Comparison of ENCODE assay signal across 17 cellular contexts in genomic region chr12:54047160-54047963, GRCh38. TPM values are rescaled to one million over a fixed set of nuclear protein-coding genes. Genes with fewer than 3 reads are reported as not detected.
DNase-seq lines count a peak whose midpoint lies in the region; ATAC-seq and TF ChIP-seq lines count a peak whose summit lies in the region.
"Had no signal": no experiment of that assay in that cellular context is flagged by ENCODE, and none has a peak within 500 bp of the region (broad histone marks: within the 10 kb centered on the region; RNA-seq: fewer than 3 reads in every experiment).

No MANE protein-coding gene starts in this region.

- WGBS in esophagus, 2 donors, result 21 to 24% methylated on average over 61 of the region's 61 CpGs
- WGBS in mesenchymal stem cell, result 19% methylated on average over 61 of the region's 61 CpGs

- H3K27me3 Mint-ChIP-seq in CD8-positive, alpha-beta memory T cell, result peaks cover 79 to 99% of the 10 kb centered on the region in 2 donors

- no peak overlapping the region for H2BK120ac ChIP-seq in mesenchymal stem cell (ENCODE audit: low read depth, low read length)

- peaks cover 15% of the 10 kb centered on the region for H3K79me2 ChIP-seq in osteoblast (ENCODE audit: insufficient read depth, low read length)

- CTCF ChIA-PET in CD8-positive, alpha-beta memory T cell (lab: Charles Lee), result interaction anchor here (1.2 kb wide), 1 partner anchor 154 kb away, joined by 3 read pairs; no protein-coding TSS in a partner anchor

- no peaks in the 10 kb centered on the region for H3K9me3 ChIP-seq in CD8-positive, alpha-beta memory T cell (ENCODE audit: low read length)
- H3K9me3 ChIP-seq in RWPE2 (ENCODE audit: severe bottlenecking) (no peaks in the 10 kb centered on the region), esophagus (ENCODE audit: control insufficient read depth in 2 of 2, insufficient read depth in 1 of 2, low read depth in 1 of 2, low read length in 1 of 2) (no peaks in the 10 kb centered on the region), osteoblast (ENCODE audit: low read depth, low read length) (no peaks in the 10 kb centered on the region), Peyer's patch (no peaks in the 10 kb centered on the region), mesenchymal stem cell (ENCODE audit: control insufficient read depth, low read length) (no peaks in the 10 kb centered on the region)
- H3K9me3 ChIP-seq: SK-N-SH, uterus had no signal

- H3K27ac Mint-ChIP-seq in CD8-positive, alpha-beta memory T cell, result peak overlapping the region in 1 of 8 donors; percentile 22

- no peak overlapping the region for H4K91ac ChIP-seq in mesenchymal stem cell (ENCODE audit: low read length)

- peaks cover 17 to 52% (median 34%) of the 10 kb centered on the region in 3 donors for H3K4me1 Mint-ChIP-seq in CD8-positive, alpha-beta memory T cell

- H2AK5ac ChIP-seq in mesenchymal stem cell (ENCODE audit: low read length, severe bottlenecking), result no peak overlapping the region

- H4K20me1 ChIP-seq in osteoblast (ENCODE audit: insufficient read depth, low read length), result peaks cover 46% of the 10 kb centered on the region

- H3K9me3 Mint-ChIP-seq in CD8-positive, alpha-beta memory T cell, result peaks cover 0 to 2% (median 0%) of the 10 kb centered on the region in 5 donors

- no peak overlapping the region for H3K23ac ChIP-seq in mesenchymal stem cell (ENCODE audit: low read length in 2 of 2)

- H2BK15ac ChIP-seq in mesenchymal stem cell (ENCODE audit: low read depth, poor library complexity, severe bottlenecking), result no peak overlapping the region

- ATAC-seq in RWPE2 (ENCODE audit: low read depth) (peak; percentile 53), HG03159 (IDR thresholded peaks at IDR 0.05; ENCODE audit: unreplicated experiment) (no peak)
- ATAC-seq: foreskin keratinocyte had no signal

- peaks cover 34% of the 10 kb centered on the region for H3K4me1 ChIP-seq in CD8-positive, alpha-beta memory T cell (ENCODE audit: insufficient read depth, low read length)
- H3K4me1 ChIP-seq in RWPE2 (ENCODE audit: insufficient read depth, poor library complexity, severe bottlenecking) (no peaks in the 10 kb centered on the region), esophagus (ENCODE audit: control insufficient read depth in 2 of 2, insufficient read depth in 2 of 2, low read length in 1 of 2) (peaks cover under 1 to 5% of the 10 kb centered on the region in 2 donors), osteoblast (ENCODE audit: insufficient read depth, low read length) (peaks cover 3% of the 10 kb centered on the region), Peyer's patch (peaks cover 0 to 9% (median under 1%) of the 10 kb centered on the region in 4 donors), mesenchymal stem cell (ENCODE audit: control insufficient read depth, insufficient read depth, low read depth, low read length) (peaks cover 11% of the 10 kb centered on the region)

- no peak overlapping the region for H3K9ac ChIP-seq in mesenchymal stem cell (ENCODE audit: low read length)
- H3K9ac ChIP-seq: SK-N-SH had no signal

- no peaks in the 10 kb centered on the region for H3K36me3 ChIP-seq in CD8-positive, alpha-beta memory T cell (ENCODE audit: insufficient read depth, low read length)
- H3K36me3 ChIP-seq in RWPE2 (ENCODE audit: low read depth) (no peaks in the 10 kb centered on the region), esophagus (ENCODE audit: control insufficient read depth in 2 of 2, insufficient read depth in 2 of 2, low read length in 1 of 2) (no peaks in the 10 kb centered on the region), osteoblast (ENCODE audit: insufficient read depth, low read length) (no peaks in the 10 kb centered on the region), Peyer's patch (no peaks in the 10 kb centered on the region), mesenchymal stem cell (ENCODE audit: control insufficient read depth in 1 of 2, insufficient read depth in 2 of 2, low read depth in 1 of 2, low read length in 2 of 2) (peaks cover 5 to 14% of the 10 kb centered on the region in 2 experiments)
- H3K36me3 ChIP-seq: uterus had no signal

- no peak overlapping the region for H3K4me2 ChIP-seq in osteoblast (ENCODE audit: insufficient read depth, low read length)
- H3K4me2 ChIP-seq in mesenchymal stem cell (ENCODE audit: low read length, poor library complexity, severe bottlenecking), result no peak overlapping the region
- H3K4me2 ChIP-seq: SK-N-SH had no signal

- peaks cover 86% of the 10 kb centered on the region for H3K27me3 ChIP-seq in CD8-positive, alpha-beta memory T cell (ENCODE audit: insufficient read depth, low read length, poor library complexity, severe bottlenecking)
- H3K27me3 ChIP-seq in RWPE2 (ENCODE audit: insufficient read depth, poor library complexity, severe bottlenecking) (peaks cover 88% of the 10 kb centered on the region), esophagus (ENCODE audit: control insufficient read depth in 1 of 2, insufficient read depth in 2 of 2, low read length in 2 of 2) (no peaks in the 10 kb centered on the region), osteoblast (ENCODE audit: insufficient read depth, low read length) (no peaks in the 10 kb centered on the region), Peyer's patch (no peaks in the 10 kb centered on the region), mesenchymal stem cell (ENCODE audit: control insufficient read depth in 1 of 2, insufficient read depth in 1 of 2, low read length in 2 of 2) (peaks cover 0 to 54% of the 10 kb centered on the region in 2 experiments)
- H3K27me3 ChIP-seq: foreskin keratinocyte had no signal

- TF ChIP-seq CTCF in RWPE2 (IDR thresholded peaks at IDR 0.05; ENCODE audit: poor library complexity, severe bottlenecking) (no peak), osteoblast (IDR thresholded peaks at IDR 0.05; ENCODE audit: extremely low read depth, low read depth, low read length) (no peak), Peyer's patch (IDR thresholded peaks at IDR 0.05) (no peak)

- POLR2A ChIA-PET in CD8-positive, alpha-beta memory T cell (lab: Charles Lee), result no interaction called here

- H3K27ac ChIP-seq in CD8-positive, alpha-beta memory T cell (ENCODE audit: low read depth, low read length), result no peak overlapping the region
- H3K27ac ChIP-seq in RWPE2 (ENCODE audit: poor library complexity, severe bottlenecking) (no peak overlapping the region), esophagus (ENCODE audit: low read depth in 2 of 2, low read length in 1 of 2) (peak overlapping the region; percentile 11 to 68), osteoblast (ENCODE audit: low read depth, low read length) (no peak overlapping the region), Peyer's patch (peak overlapping the region in 1 of 4 donors; percentile 21), mesenchymal stem cell (ENCODE audit: low read length, poor library complexity, severe bottlenecking) (no peak overlapping the region)
- H3K27ac ChIP-seq: foreskin keratinocyte, uterus, VCaP had no signal

- no peak overlapping the region for H3K4ac ChIP-seq in mesenchymal stem cell (ENCODE audit: low read depth in 1 of 2, low read length in 2 of 2)

- no peak overlapping the region for H3K18ac ChIP-seq in mesenchymal stem cell (ENCODE audit: low read depth in 1 of 2, low read length in 2 of 2)

- no peak overlapping the region for H2BK5ac ChIP-seq in mesenchymal stem cell (ENCODE audit: low read depth, low read length, poor library complexity, severe bottlenecking)

- H3K4me3 Mint-ChIP-seq in CD8-positive, alpha-beta memory T cell, result peak overlapping the region; percentile 25 to 76 (median 67)

- H2AFZ ChIP-seq in osteoblast (ENCODE audit: low read length) (no peak overlapping the region), mesenchymal stem cell (ENCODE audit: low read depth, low read length) (no peak overlapping the region)

- H3K4me3 ChIP-seq in CD8-positive, alpha-beta memory T cell (ENCODE audit: low read length), result no peak overlapping the region
- H3K4me3 ChIP-seq in RWPE2 (ENCODE audit: severe bottlenecking), result peak overlapping the region; percentile 10
- peak overlapping the region; percentile 36 to 57 for H3K4me3 ChIP-seq in esophagus (ENCODE audit: low read depth in 1 of 2, low read length in 2 of 2)
- no peak overlapping the region for H3K4me3 ChIP-seq in osteoblast (ENCODE audit: insufficient read depth, low read length)
- H3K4me3 ChIP-seq in Peyer's patch, result peak overlapping the region in 1 of 4 donors; percentile 3
- no peak overlapping the region for H3K4me3 ChIP-seq in mesenchymal stem cell (ENCODE audit: insufficient read depth in 1 of 2, low read depth in 1 of 2, low read length in 2 of 2)
- H3K4me3 ChIP-seq: uterus had no signal

- peaks cover 52% of the 10 kb centered on the region for H3K79me1 ChIP-seq in mesenchymal stem cell (replicated peaks; ENCODE audit: low read length, poor library complexity, severe bottlenecking)

- H2BK12ac ChIP-seq in mesenchymal stem cell (ENCODE audit: low read length in 2 of 2), result no peak overlapping the region

- peaks cover 0 to 6% (median 0%) of the 10 kb centered on the region in 3 donors for H3K36me3 Mint-ChIP-seq in CD8-positive, alpha-beta memory T cell

- no peak overlapping the region for H4K8ac ChIP-seq in mesenchymal stem cell (ENCODE audit: low read length)

- H3K14ac ChIP-seq in mesenchymal stem cell (ENCODE audit: low read length in 2 of 2), result no peak overlapping the region

- no peak for TF ChIP-seq POLR2A in Peyer's patch (IDR thresholded peaks at IDR 0.05)

- no peak for DNase-seq in CD8-positive, alpha-beta memory T cell
- DNase-seq in RWPE2 (ENCODE audit: low spot score), result no peak
- DNase-seq in osteoblast (ENCODE audit: insufficient read length, low spot score, missing footprints), result peak; percentile 70
- DNase-seq in Peyer's patch, result no peak
- no peak for DNase-seq in activated naive CD4-positive, alpha-beta T cell treated with anti-CD3 and anti-CD28 coated beads, Interleukin-2, amount 50 U/mL, for 16 hours
- DNase-seq in mesenchymal stem cell, result no peak
- DNase-seq: DND-41; foreskin keratinocyte; NCI-H2171 treated with DMSO at 0.1 percent for 48 hours; SK-N-SH; stimulated activated CD4-positive, alpha-beta T cell treated with anti-CD3 and anti-CD28 coated beads, Interleukin-1b, Interleukin-23, amount 100 ng/mL, for 48 hours; stimulated activated CD8-positive, alpha-beta memory T cell treated with anti-CD3 and anti-CD28 coated beads, Interleukin-4, amount 100 ng/mL, for 48 hours; uterus had no signal

RNA-seq across cellular contexts. Expression of gene HOXC4, which starts 6.3 kb away (rescaled TPM):
- 1 to 10 TPM; 1.3 to 1.4 TPM for total RNA-seq in CD8-positive, alpha-beta memory T cell
- polyA plus RNA-seq in CD8-positive, alpha-beta memory T cell, result 0.37 TPM
- 1 to 10 TPM; 3.3 to 3.7 TPM for polyA plus RNA-seq in esophagus
- total RNA-seq in osteoblast (3.3 and 4.1 TPM in 2 replicates), Peyer's patch (1 to 10 TPM; 1.1 to 8.3 (median 1.8) TPM)
- 6.4 TPM for polyA plus RNA-seq in mesenchymal stem cell (2013, experiment 1 of 2)
- polyA plus RNA-seq in mesenchymal stem cell (2013, experiment 2 of 2), result 7.0 TPM

RNA-seq across cellular contexts. Expression of gene HOXC5, which starts 14.5 kb away (rescaled TPM):
- total RNA-seq in CD8-positive, alpha-beta memory T cell, result not detected
- polyA plus RNA-seq in CD8-positive, alpha-beta memory T cell, result not detected
- polyA plus RNA-seq in esophagus, result under 1 TPM; 0.41 to 0.96 TPM
- total RNA-seq in osteoblast (1.8 and 2.1 TPM in 2 replicates), Peyer's patch (not detected)
- 0.30 TPM for polyA plus RNA-seq in mesenchymal stem cell (2013, experiment 1 of 2)
- 0.27 TPM for polyA plus RNA-seq in mesenchymal stem cell (2013, experiment 2 of 2)
- polyA plus RNA-seq: BJ had no signal

RNA-seq across cellular contexts. Expression of gene HOXC6, which starts 19.1 kb away (rescaled TPM):
- not detected for total RNA-seq in CD8-positive, alpha-beta memory T cell
- polyA plus RNA-seq in CD8-positive, alpha-beta memory T cell, result not detected
- 1 to 10 TPM; 1.4 TPM for polyA plus RNA-seq in esophagus
- 5.6 and 7.2 TPM in 2 replicates for total RNA-seq in osteoblast
- 1 to 10 TPM in 2 of 4 donors, under 1 TPM in 2; 0.70 to 1.7 (median 1.3) TPM for total RNA-seq in Peyer's patch
- polyA plus RNA-seq in mesenchymal stem cell (2013, experiment 1 of 2), result 49.1 TPM
- polyA plus RNA-seq in mesenchymal stem cell (2013, experiment 2 of 2), result 49.1 TPM

RNA-seq across cellular contexts. Expression of gene HOXC8, which starts 38.6 kb away (rescaled TPM):
- total RNA-seq in CD8-positive, alpha-beta memory T cell, result not detected
- polyA plus RNA-seq in CD8-positive, alpha-beta memory T cell, result not detected
- under 1 TPM; 0.04 to 0.21 TPM for polyA plus RNA-seq in esophagus
- total RNA-seq in osteoblast, result 3.2 and 5.1 TPM in 2 replicates
- 1 to 10 TPM in 3 of 4 donors, under 1 TPM in 1; 0.35 to 1.7 (median 1.1) TPM for total RNA-seq in Peyer's patch
- polyA plus RNA-seq in mesenchymal stem cell (2013, experiment 1 of 2), result 66.4 TPM
- 67.1 TPM for polyA plus RNA-seq in mesenchymal stem cell (2013, experiment 2 of 2)

RNA-seq across cellular contexts. Expression of gene HOXC9, which starts 47.4 kb away (rescaled TPM):
- total RNA-seq in CD8-positive, alpha-beta memory T cell, result not detected
- polyA plus RNA-seq in CD8-positive, alpha-beta memory T cell, result not detected
- under 1 TPM; 0.20 to 0.51 TPM for polyA plus RNA-seq in esophagus
- total RNA-seq in osteoblast (8.3 and 11.6 TPM in 2 replicates), Peyer's patch (10 to 100 TPM in 1 of 4 donors, 1 to 10 TPM in 2, not detected in 1; 1.7 to 13.2 (median 1.9) TPM)
- polyA plus RNA-seq in mesenchymal stem cell (2013, experiment 1 of 2), result 18.0 TPM
- polyA plus RNA-seq in mesenchymal stem cell (2013, experiment 2 of 2), result 18.5 TPM

Comparison
In these comparisons a context has a peak if more than half of its experiments do, and no peak if none do; other contexts are left out.
1. H3K27ac ChIP-seq: peak in esophagus (2 of 2); none in CD8-positive, alpha-beta memory T cell (single experiment), RWPE2 (single experiment), osteoblast (single experiment) and mesenchymal stem cell (single experiment).
2. H3K4me3 ChIP-seq: peak in RWPE2 (single experiment) and esophagus (2 of 2); none in CD8-positive, alpha-beta memory T cell (single experiment), osteoblast (single experiment) and mesenchymal stem cell (0 of 2).